9 cellular contexts compared by ENCODE assay signal in genomic region chr7:142797799-142798377, GRCh38. TPM values are rescaled to one million over a fixed set of nuclear protein-coding genes. Genes with fewer than 3 reads are reported as not detected.
DNase-seq lines count a peak whose midpoint lies in the region; ATAC-seq and TF ChIP-seq lines count a peak whose summit lies in the region.
"Had no signal": no experiment of that assay in that cellular context is flagged by ENCODE, and none has a peak within 500 bp of the region (broad histone marks: within the 10 kb centered on the region; RNA-seq: fewer than 3 reads in every experiment).

No MANE protein-coding gene starts in this region.

- TF ChIP-seq CTCF in CD14-positive monocyte (IDR thresholded peaks at IDR 0.05) (no peak), colonic mucosa (IDR thresholded peaks at IDR 0.05) (no peak)

- POLR2A ChIA-PET in naive thymus-derived CD4-positive, alpha-beta T cell (lab: Charles Lee) = interaction anchor here (0.5 to 33.1 kb wide), 60 partner anchors 1 to 609 kb away, joined by 3 to 5102 read pairs (median 7); partner anchors contain the start of genes EPHB6 and GSTK1

- peak overlapping the region in 1 of 7 donors; percentile 88 for H3K27ac Mint-ChIP-seq in CD14-positive monocyte
- peak overlapping the region; percentile 99 to 100 (median 100) for H3K27ac Mint-ChIP-seq in naive thymus-derived CD4-positive, alpha-beta T cell

- peak overlapping the region; percentile 75 to 93 for H3K4me3 Mint-ChIP-seq in CD14-positive monocyte
- peak overlapping the region; percentile 95 to 100 (median 99) for H3K4me3 Mint-ChIP-seq in naive thymus-derived CD4-positive, alpha-beta T cell

- H3K9ac ChIP-seq in colonic mucosa (ENCODE audit: low read depth in 2 of 2, low read length in 2 of 2) = peak overlapping the region in 1 of 2 donors; percentile 62

- H3K27me3 ChIP-seq in colonic mucosa = peaks cover 27% of the 10 kb centered on the region
- H3K27me3 ChIP-seq in naive thymus-derived CD4-positive, alpha-beta T cell (ENCODE audit: control insufficient read depth in 2 of 2, insufficient read depth in 2 of 2, low read length in 2 of 2) = no peaks in the 10 kb centered on the region

- ATAC-seq in HG03342 (IDR thresholded peaks at IDR 0.05; ENCODE audit: unreplicated experiment) (peak; percentile 3), HG03354 (IDR thresholded peaks at IDR 0.05; ENCODE audit: poor library complexity, severe bottlenecking, unreplicated experiment) (no peak), GM21723 (IDR thresholded peaks at IDR 0.05; ENCODE audit: unreplicated experiment) (no peak)
- peak; percentile 19 for ATAC-seq in naive thymus-derived CD4-positive, alpha-beta T cell

- DNase-seq in CD14-positive monocyte (ENCODE audit: low spot score) = no peak
- no peak for DNase-seq in colonic mucosa
- DNase-seq in naive thymus-derived CD4-positive, alpha-beta T cell = peak in 3 of 9 donors; percentile 42 to 53 (median 44)
- DNase-seq in RKO (ENCODE audit: low spot score) = no peak
- DNase-seq in effector CD8-positive, alpha-beta T cell (lab: John Stamatoyannopoulos, UW) = no peak

- peaks cover 0 to 16% (median 7%) of the 10 kb centered on the region in 7 donors for H3K9me3 Mint-ChIP-seq in CD14-positive monocyte
- H3K9me3 Mint-ChIP-seq in naive thymus-derived CD4-positive, alpha-beta T cell = peaks cover 0 to 14% (median 0%) of the 10 kb centered on the region in 11 donors

- peaks cover 49 to 62% (median 56%) of the 10 kb centered on the region in 3 donors for H3K27me3 Mint-ChIP-seq in CD14-positive monocyte (ENCODE audit: low read depth in 3 of 3)
- H3K27me3 Mint-ChIP-seq in naive thymus-derived CD4-positive, alpha-beta T cell = peaks cover 0 to 2% (median 0%) of the 10 kb centered on the region in 5 donors

- intact Hi-C loops in CD14-positive monocyte (cut with micrococcal nuclease) (loop anchor here in 1 of 2 donors (5.0 kb wide), 1 partner anchor 151 kb away; no protein-coding TSS in a partner anchor), colonic mucosa (cut with DNase I) (no loop called here)
- intact Hi-C loops in naive thymus-derived CD4-positive, alpha-beta T cell (cut with micrococcal nuclease) = loop anchor here (1.0 to 5.0 kb wide), 5 partner anchors 10 to 478 kb away; no protein-coding TSS in a partner anchor

- peak overlapping the region; percentile 34 for H3K4me3 ChIP-seq in colonic mucosa
- peak overlapping the region; percentile 83 for H3K4me3 ChIP-seq in naive thymus-derived CD4-positive, alpha-beta T cell (ENCODE audit: low read length)
- H3K4me3 ChIP-seq: SK-N-MC had no signal

- H3K36me3 ChIP-seq in colonic mucosa = no peaks in the 10 kb centered on the region
- H3K36me3 ChIP-seq in naive thymus-derived CD4-positive, alpha-beta T cell (ENCODE audit: control insufficient read depth in 2 of 3, insufficient read depth in 3 of 3, low read length in 3 of 3) = peaks cover 16 to 52% (median 20%) of the 10 kb centered on the region in 3 experiments

- H3K27ac ChIP-seq in colonic mucosa = peak overlapping the region; percentile 38
- H3K27ac ChIP-seq in naive thymus-derived CD4-positive, alpha-beta T cell (ENCODE audit: low read depth, low read length) = peak overlapping the region; percentile 98
- H3K27ac ChIP-seq: SK-N-MC had no signal

- CTCF ChIA-PET in naive thymus-derived CD4-positive, alpha-beta T cell (lab: Charles Lee) = interaction anchor here (0.7 to 13.3 kb wide), 7 partner anchors 10 to 494 kb away, joined by 3 to 314 read pairs (median 5); no protein-coding TSS in a partner anchor

- H3K4me1 ChIP-seq in colonic mucosa = no peaks in the 10 kb centered on the region
- H3K4me1 ChIP-seq in naive thymus-derived CD4-positive, alpha-beta T cell (ENCODE audit: control insufficient read depth in 2 of 2, insufficient read depth in 2 of 2, low read length in 2 of 2) = peaks cover 47 to 48% of the 10 kb centered on the region in 2 donors

- peaks cover 20% of the 10 kb centered on the region for H3K4me1 Mint-ChIP-seq in CD14-positive monocyte
- peaks cover 34 to 73% (median 70%) of the 10 kb centered on the region in 7 donors for H3K4me1 Mint-ChIP-seq in naive thymus-derived CD4-positive, alpha-beta T cell

- peaks cover 3 to 12% of the 10 kb centered on the region in 2 donors for H3K36me3 Mint-ChIP-seq in CD14-positive monocyte
- peaks cover 28 to 77% (median 68%) of the 10 kb centered on the region in 5 donors for H3K36me3 Mint-ChIP-seq in naive thymus-derived CD4-positive, alpha-beta T cell

- no peaks in the 10 kb centered on the region for H3K9me3 ChIP-seq in colonic mucosa
- H3K9me3 ChIP-seq in naive thymus-derived CD4-positive, alpha-beta T cell (ENCODE audit: control insufficient read depth in 2 of 3, low read length in 3 of 3) = no peaks in the 10 kb centered on the region

RNA-seq across cellular contexts. Expression of gene PRSS2, which starts 27.1 kb away (rescaled TPM):
- polyA plus RNA-seq in CD14-positive monocyte = not detected
- 100 to 1,000 TPM in 1 of 2 donors, not detected in 1; 105 TPM for total RNA-seq in colonic mucosa
- not detected for total RNA-seq in naive thymus-derived CD4-positive, alpha-beta T cell
- polyA plus RNA-seq in naive thymus-derived CD4-positive, alpha-beta T cell = not detected

RNA-seq across cellular contexts. Expression of gene PRSS1, which starts 48.6 kb away (rescaled TPM):
- polyA plus RNA-seq in CD14-positive monocyte = not detected
- total RNA-seq in colonic mucosa = 10 to 100 TPM in 1 of 2 donors, not detected in 1; 41.2 TPM
- not detected for total RNA-seq in naive thymus-derived CD4-positive, alpha-beta T cell
- polyA plus RNA-seq in naive thymus-derived CD4-positive, alpha-beta T cell = not detected

RNA-seq across cellular contexts. Expression of gene EPHB6, which starts 57.0 kb away (rescaled TPM):
- polyA plus RNA-seq in CD14-positive monocyte = 1 to 10 TPM; 7.9 to 9.3 TPM
- total RNA-seq in colonic mucosa = 1 to 10 TPM; 1.5 to 2.3 TPM
- 100 to 1,000 TPM in 2 of 5 experiments, 10 to 100 TPM in 2, 1 to 10 TPM in 1; 9.8 to 110 (median 78.8) TPM for total RNA-seq in naive thymus-derived CD4-positive, alpha-beta T cell
- polyA plus RNA-seq in naive thymus-derived CD4-positive, alpha-beta T cell = 10 to 100 TPM; 36.9 to 55.6 TPM

Comparison
In these comparisons a context has a peak if more than half of its experiments do, and no peak if none do; other contexts are left out.
1. ATAC-seq: peak in HG03342 (single experiment) and naive thymus-derived CD4-positive, alpha-beta T cell (single experiment); none in HG03354 (single experiment) and GM21723 (single experiment).